Comparison of ENCODE assay signal across 11 cellular contexts in the genomic region with DNA sequence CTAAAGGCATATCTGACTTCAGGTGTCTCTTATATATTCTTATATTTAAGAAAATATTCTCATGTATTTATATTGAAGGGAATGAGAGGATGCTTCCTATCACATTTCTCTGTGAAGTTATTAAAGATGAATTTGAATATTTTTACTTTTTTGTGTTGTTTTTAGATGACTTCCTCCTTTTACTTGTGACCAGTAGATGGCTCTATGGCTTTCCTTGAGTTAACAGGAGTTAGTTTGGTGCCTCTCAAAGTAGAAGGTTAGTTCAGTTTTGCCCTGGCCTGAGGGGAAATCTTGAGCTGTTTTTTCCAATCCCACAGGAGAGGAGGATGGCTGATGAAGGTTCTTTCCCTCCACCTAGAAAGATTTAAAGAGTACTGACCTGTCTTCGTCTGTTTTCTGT.
DNase-seq lines count a peak whose midpoint lies in the region; ATAC-seq and TF ChIP-seq lines count a peak whose summit lies in the region.
"Had no signal": no experiment of that assay in that cellular context is flagged by ENCODE, and none has a peak within 500 bp of the region (broad histone marks: within the 10 kb centered on the region; RNA-seq: fewer than 3 reads in every experiment).

No MANE protein-coding gene starts in this region.

- intact Hi-C loops in CD4-positive, alpha-beta T cell (cut with DNase I, micrococcal nuclease): no loop called here

- POLR2A ChIA-PET in CD4-positive, alpha-beta T cell (lab: Charles Lee): no interaction called here
- POLR2A ChIA-PET in HEK293 (lab: Yijun Ruan, JAX) (no interaction called here), RWPE1 (lab: Yijun Ruan, JAX; ENCODE audit: low non-redundant PET) (interaction anchor here (0.5 kb wide), 1 partner anchor 11 kb away, joined by 3 read pairs; no protein-coding TSS in a partner anchor)

- no peaks in the 10 kb centered on the region for H3K36me3 ChIP-seq in HEK293 (ENCODE audit: control insufficient read depth in 2 of 2, insufficient read depth in 1 of 2, low read length in 2 of 2)
- no peaks in the 10 kb centered on the region for H3K36me3 ChIP-seq in hepatocyte (replicated peaks; ENCODE audit: insufficient read depth, low read depth)
- H3K36me3 ChIP-seq in Peyer's patch: no peaks in the 10 kb centered on the region

- no peak for TF ChIP-seq POLR2A in Peyer's patch (IDR thresholded peaks at IDR 0.05)

- peaks cover 26% of the 10 kb centered on the region for H3K27me3 ChIP-seq in CD4-positive, alpha-beta T cell (ENCODE audit: control insufficient read depth, insufficient read depth, low read length)
- H3K27me3 ChIP-seq in hepatocyte (no peaks in the 10 kb centered on the region), Peyer's patch (no peaks in the 10 kb centered on the region)

- no peaks in the 10 kb centered on the region for H3K36me3 Mint-ChIP-seq in CD4-positive, alpha-beta T cell (ENCODE audit: low read depth)

- H3K4me2 ChIP-seq in hepatocyte: no peak overlapping the region

- DNase-seq in CD4-positive, alpha-beta T cell: no peak
- DNase-seq in RWPE1 (ENCODE audit: low spot score): no peak
- DNase-seq in hepatocyte (ENCODE audit: low spot score): peak; percentile 26
- DNase-seq in germinal center (ENCODE audit: low spot score): no peak
- no peak for DNase-seq in Peyer's patch
- no peak for DNase-seq in cerebellar nuclear complex (lab: John Stamatoyannopoulos, UW)
- DNase-seq: activated B cell treated with CpG ODN at 0.5 μM for 24 hours, substantia nigra had no signal

- H3K9me3 Mint-ChIP-seq in CD4-positive, alpha-beta T cell: no peaks in the 10 kb centered on the region
- H3K9me3 Mint-ChIP-seq: activated B cell treated with CpG ODN at 0.5 μM for 24 hours had no signal

- H3K79me2 ChIP-seq in hepatocyte: no peaks in the 10 kb centered on the region
- H3K79me2 ChIP-seq: parathyroid adenoma had no signal

- H3K9me3 ChIP-seq in CD4-positive, alpha-beta T cell (ENCODE audit: control insufficient read depth, low read length): no peaks in the 10 kb centered on the region
- H3K9me3 ChIP-seq in HEK293 (ENCODE audit: control insufficient read depth, insufficient read depth, low read depth, low read length) (no peaks in the 10 kb centered on the region), hepatocyte (ENCODE audit: low read depth) (no peaks in the 10 kb centered on the region), Peyer's patch (no peaks in the 10 kb centered on the region)

- CTCF ChIA-PET in CD4-positive, alpha-beta T cell (lab: Charles Lee): interaction anchor here (0.9 kb wide), 1 partner anchor 10 kb away, joined by 4 read pairs; no protein-coding TSS in a partner anchor
- CTCF ChIA-PET in HEK293 (lab: Yijun Ruan, JAX) (interaction anchor here (0.5 to 2.5 kb wide), 11 partner anchors 9 to 467 kb away, joined by 3 to 26 read pairs (median 5); no protein-coding TSS in a partner anchor), RWPE1 (lab: Yijun Ruan, JAX) (interaction anchor here (0.7 to 0.9 kb wide), 3 partner anchors 9 to 233 kb away, joined by 3 to 8 read pairs (median 3); no protein-coding TSS in a partner anchor)

- TF ChIP-seq CTCF in CD4-positive, alpha-beta T cell (IDR thresholded peaks at IDR 0.05): peak; percentile 10
- no peak for TF ChIP-seq CTCF in HEK293 (tag by site-specific recombination; IDR thresholded peaks at IDR 0.05)
- TF ChIP-seq CTCF in RWPE1 (conservative IDR thresholded peaks at IDR 0.05; ENCODE audit: low read depth): peak; percentile 20; the same call in 1 of the 2 replicates
- peak; percentile 59 for TF ChIP-seq CTCF in hepatocyte (IDR thresholded peaks at IDR 0.05; ENCODE audit: poor library complexity)
- no peak for TF ChIP-seq CTCF in Peyer's patch (IDR thresholded peaks at IDR 0.05)

- no peaks in the 10 kb centered on the region for H3K9me2 ChIP-seq in hepatocyte (replicated peaks; ENCODE audit: insufficient read depth)

- no peak overlapping the region for H3K27ac ChIP-seq in CD4-positive, alpha-beta T cell (ENCODE audit: low read depth, low read length)
- H3K27ac ChIP-seq in HEK293 (ENCODE audit: extremely low read depth, low read depth, low read length): no peak overlapping the region
- H3K27ac ChIP-seq in RWPE1: no peak overlapping the region
- no peak overlapping the region for H3K27ac ChIP-seq in hepatocyte
- H3K27ac ChIP-seq in Peyer's patch: no peak overlapping the region
- H3K27ac ChIP-seq: parathyroid adenoma had no signal

- H3K27me3 Mint-ChIP-seq in CD4-positive, alpha-beta T cell: peaks cover 37% of the 10 kb centered on the region

- no peaks in the 10 kb centered on the region for H3K4me1 Mint-ChIP-seq in CD4-positive, alpha-beta T cell (ENCODE audit: low read depth)
- H3K4me1 Mint-ChIP-seq: activated B cell treated with CpG ODN at 0.5 μM for 24 hours had no signal

- no peak overlapping the region for H3K4me3 Mint-ChIP-seq in CD4-positive, alpha-beta T cell
- H3K4me3 Mint-ChIP-seq: activated B cell treated with CpG ODN at 0.5 μM for 24 hours had no signal

- 84% methylated on average over 1 of the region's 1 CpG for WGBS in hepatocyte (ENCODE audit: low lambda C conversion rate, missing lambda C conversion rate)

- H3K27ac Mint-ChIP-seq in CD4-positive, alpha-beta T cell: no peak overlapping the region
- H3K27ac Mint-ChIP-seq: activated B cell treated with CpG ODN at 0.5 μM for 24 hours had no signal

- H4K20me1 ChIP-seq in hepatocyte (ENCODE audit: insufficient read depth, poor library complexity, severe bottlenecking): no peaks in the 10 kb centered on the region

- no peak for ATAC-seq in CD4-positive, alpha-beta T cell (ENCODE audit: poor library complexity)
- ATAC-seq in HG02938 (IDR thresholded peaks at IDR 0.05; ENCODE audit: unreplicated experiment): no peak

- no peak overlapping the region for H2AFZ ChIP-seq in hepatocyte
- H2AFZ ChIP-seq: parathyroid adenoma had no signal

- H3K4me1 ChIP-seq in HEK293 (ENCODE audit: control insufficient read depth, insufficient read depth, low read length): no peaks in the 10 kb centered on the region
- H3K4me1 ChIP-seq in hepatocyte (ENCODE audit: insufficient read depth): no peaks in the 10 kb centered on the region
- no peaks in the 10 kb centered on the region for H3K4me1 ChIP-seq in Peyer's patch
- H3K4me1 ChIP-seq: parathyroid adenoma had no signal

- H3K4me3 ChIP-seq in HEK293 (ENCODE audit: low read depth, low read length) (no peak overlapping the region), hepatocyte (no peak overlapping the region), Peyer's patch (no peak overlapping the region)

TF ChIP-seq in HEK293, 187 proteins besides CTCF, POLR2A, EP300 and RAD21:
- TF ChIP-seq ZNF266 (tag by site-specific recombination; IDR thresholded peaks at IDR 0.05; ENCODE audit: low read depth): no peak
- TF ChIP-seq ATF2 (tag by site-specific recombination; IDR thresholded peaks at IDR 0.05; ENCODE audit: low read depth): no peak
- no peak for TF ChIP-seq ZNF473 (tag by site-specific recombination; IDR thresholded peaks at IDR 0.05)
- TF ChIP-seq SP2 (tag by site-specific recombination; IDR thresholded peaks at IDR 0.05): no peak
- no peak for TF ChIP-seq ZNF324 (tag by site-specific recombination; IDR thresholded peaks at IDR 0.05)
- peak; percentile 29; the same call in 1 of the 2 replicates for TF ChIP-seq ZNF654 (tag by site-specific recombination; IDR thresholded peaks at IDR 0.05; ENCODE audit: low read depth)

Comparison
In these comparisons a context has a peak if more than half of its experiments do, and no peak if none do; other contexts are left out.
1. CTCF ChIP-seq: peak in CD4-positive, alpha-beta T cell (single experiment), RWPE1 (single experiment) and hepatocyte (single experiment); none in HEK293 (single experiment) and Peyer's patch (0 of 6).